ENCODE assay signal across 19 cellular contexts in the genomic region with DNA sequence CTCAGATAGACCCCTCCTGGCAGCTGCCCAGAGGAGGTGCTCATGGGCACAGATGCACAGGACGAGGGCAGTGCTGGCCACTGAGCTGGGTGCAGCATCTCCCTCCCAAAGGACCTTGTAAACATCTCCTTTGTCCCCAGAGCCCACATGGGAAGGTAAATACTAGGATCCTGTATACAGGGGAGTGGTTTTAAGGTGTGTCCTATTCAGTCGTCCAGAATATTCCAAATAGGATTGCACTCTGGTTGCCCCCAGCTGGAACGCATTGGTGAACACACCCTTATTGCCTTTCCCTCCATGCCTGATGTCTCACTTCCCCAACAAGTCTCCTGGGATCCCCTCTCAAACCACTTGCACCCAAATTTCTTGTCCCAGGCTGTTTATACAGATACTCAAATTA.
"Had no signal": no experiment of that assay in that cellular context is flagged by ENCODE, and none has a peak within 500 bp of the region (broad histone marks: within the 10 kb centered on the region; RNA-seq: fewer than 3 reads in every experiment).

No MANE protein-coding gene starts in this region.

- H3K27ac Mint-ChIP-seq: activated B cell treated with CpG ODN at 0.5 μM for 24 hours; activated T-cell treated with anti-CD3 and anti-CD28 coated beads, Interleukin-2, amount 50 U/mL, for 72 hours; dendritic cell treated with granulocyte-macrophage colony-stimulating factor and Interleukin-4, amounts not matched to agents 40 ng/mL and 50 ng/mL, for 4 days; memory B cell; nephron; type B pancreatic cell had no signal

- H3K27me3 Mint-ChIP-seq: dendritic cell treated with granulocyte-macrophage colony-stimulating factor and Interleukin-4, amounts not matched to agents 40 ng/mL and 50 ng/mL, for 4 days had no signal

- H3K9me3 Mint-ChIP-seq: activated B cell treated with CpG ODN at 0.5 μM for 24 hours; activated naive CD4-positive, alpha-beta T cell treated with anti-CD3 and anti-CD28 coated beads, Interleukin-2, amount 50 U/mL, for 72 hours; activated T-cell treated with anti-CD3 and anti-CD28 coated beads, Interleukin-2, amount 50 U/mL, for 72 hours; dendritic cell treated with granulocyte-macrophage colony-stimulating factor and Interleukin-4, amounts not matched to agents 40 ng/mL and 50 ng/mL, for 4 days; memory B cell; nephron; type B pancreatic cell had no signal

- ATAC-seq: activated naive CD4-positive, alpha-beta T cell treated with anti-CD3 and anti-CD28 coated beads, Interleukin-2, amount 50 U/mL, for 72 hours; activated T-cell treated with anti-CD3 and anti-CD28 coated beads, Interleukin-2, amount 50 U/mL, for 72 hours; left cardiac atrium; right cardiac atrium had no signal

- H3K36me3 Mint-ChIP-seq: activated naive CD4-positive, alpha-beta T cell treated with anti-CD3 and anti-CD28 coated beads, Interleukin-2, amount 50 U/mL, for 72 hours; memory B cell; type B pancreatic cell had no signal

- H3K4me1 Mint-ChIP-seq: activated B cell treated with CpG ODN at 0.5 μM for 24 hours had no signal

- H3K4me3 Mint-ChIP-seq: activated B cell treated with CpG ODN at 0.5 μM for 24 hours; activated T-cell treated with anti-CD3 and anti-CD28 coated beads, Interleukin-2, amount 50 U/mL, for 72 hours; dendritic cell treated with granulocyte-macrophage colony-stimulating factor and Interleukin-4, amounts not matched to agents 40 ng/mL and 50 ng/mL, for 4 days; memory B cell; nephron; type B pancreatic cell had no signal

- DNase-seq: activated B cell treated with CpG ODN at 0.5 μM for 24 hours; activated CD4-positive, alpha-beta T cell treated with anti-CD3 and anti-CD28 coated beads for 4 hours; activated CD4-positive, alpha-beta T cell treated with anti-CD3 and anti-CD28 coated beads, Interleukin-2, amount 50 U/mL, for 48 hours; activated CD8-positive, alpha-beta memory T cell treated with anti-CD3 and anti-CD28 coated beads, Interleukin-2, amount 50 U/mL, for 48 hours; activated gamma-delta T cell; activated T-cell treated with anti-CD3 and anti-CD28 coated beads, Interleukin-2, amount 50 U/mL, for 72 hours; brain microvascular endothelial cell; caudate nucleus; effector CD4-positive, alpha-beta T cell; heart left ventricle; left cardiac atrium; right cardiac atrium; stimulated activated CD4-positive, alpha-beta T cell treated with anti-CD3 and anti-CD28 coated beads, Interleukin-4, amount 100 ng/mL, for 24 hours; stimulated activated naive CD4-positive, alpha-beta T cell treated with Interleukin-2 at 50 U/mL for 16 hours had no signal
